18 cellular contexts compared by ENCODE assay signal in the genomic region with DNA sequence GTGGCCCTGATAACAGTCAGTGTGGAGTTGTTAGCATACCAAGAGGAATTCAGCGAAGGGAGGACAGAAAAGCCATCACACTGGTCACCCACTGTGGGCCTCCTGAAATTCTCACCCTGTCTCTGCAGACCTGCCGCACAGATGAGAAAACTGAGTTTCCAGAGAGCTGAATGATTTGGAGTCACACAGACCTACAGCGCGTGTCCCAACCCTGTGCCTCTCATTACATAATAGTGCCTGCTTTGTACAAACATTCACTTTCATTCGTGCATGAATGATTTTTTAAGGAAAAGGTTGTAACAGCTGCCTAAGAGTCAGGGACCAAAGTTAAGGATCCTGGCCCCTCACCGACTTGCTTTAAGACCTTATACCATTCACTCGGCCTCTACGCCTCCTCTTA.
DNase-seq lines count a peak whose midpoint lies in the region; ATAC-seq, FAIRE-seq and TF ChIP-seq lines count a peak whose summit lies in the region.
"Had no signal": no experiment of that assay in that cellular context is flagged by ENCODE, and none has a peak within 500 bp of the region (broad histone marks: within the 10 kb centered on the region; RNA-seq: fewer than 3 reads in every experiment).

No MANE protein-coding gene starts in this region.

- CTCF ChIA-PET in HepG2 (lab: Yijun Ruan, JAX; ENCODE audit: low intra/inter-chr PET ratio, low total read pairs): no interaction called here

- intact Hi-C loops in HepG2 (cut with micrococcal nuclease; ENCODE audit: unreplicated experiment): no loop called here

- H3K4me3 ChIP-seq in liver (ENCODE audit: low read depth in 1 of 3, low read length in 3 of 3) (no peak overlapping the region), HepG2 (replicated peaks in 1 of 3; ENCODE audit: insufficient read depth in 1 of 3, low read depth in 2 of 3, low read length in 3 of 3) (no peak overlapping the region), right atrium auricular region (no peak overlapping the region), skeletal muscle satellite cell (ENCODE audit: low read length) (no peak overlapping the region)
- H3K4me3 ChIP-seq: A549, Peyer's patch had no signal

- H2AFZ ChIP-seq in HepG2 (ENCODE audit: low read length): no peak overlapping the region

- H3K4me1 ChIP-seq in liver (ENCODE audit: control insufficient read depth in 4 of 4, insufficient read depth in 4 of 4, low read length in 3 of 4) (no peaks in the 10 kb centered on the region), HepG2 (ENCODE audit: insufficient read depth, low read length) (no peaks in the 10 kb centered on the region), right atrium auricular region (peaks cover 0 to 22% of the 10 kb centered on the region in 2 donors), skeletal muscle satellite cell (ENCODE audit: control insufficient read depth, insufficient read depth, low read length) (peaks cover 34% of the 10 kb centered on the region)
- H3K4me1 ChIP-seq: A549, Peyer's patch had no signal

- H3K9me3 ChIP-seq in liver (ENCODE audit: control insufficient read depth in 4 of 4, low read length in 3 of 4) (no peaks in the 10 kb centered on the region), HepG2 (ENCODE audit: low read length) (no peaks in the 10 kb centered on the region), right atrium auricular region (no peaks in the 10 kb centered on the region), skeletal muscle satellite cell (replicated peaks; ENCODE audit: low read length) (no peaks in the 10 kb centered on the region)
- H3K9me3 ChIP-seq: A549, Peyer's patch had no signal

- H3K9ac ChIP-seq in liver (ENCODE audit: low read depth in 1 of 2, low read length in 2 of 2) (no peak overlapping the region), HepG2 (ENCODE audit: insufficient read depth, low read depth, low read length) (no peak overlapping the region), skeletal muscle satellite cell (ENCODE audit: low read depth, low read length) (peak overlapping the region; percentile 50)

- no peak for TF ChIP-seq EP300 in HepG2 (IDR thresholded peaks at IDR 0.05; ENCODE audit: low read depth in 2 of 2, low read length in 2 of 2)
- no peak for TF ChIP-seq EP300 in HepG2 (CRISPR knock-in tag; IDR thresholded peaks at IDR 0.05; ENCODE audit: borderline replicate concordance)

- no peaks in the 10 kb centered on the region for H3K36me3 ChIP-seq in liver (ENCODE audit: control insufficient read depth in 4 of 4, insufficient read depth in 3 of 4, low read depth in 1 of 4, low read length in 3 of 4)
- H3K36me3 ChIP-seq in HepG2 (replicated peaks in 1 of 2; ENCODE audit: control insufficient read depth in 1 of 2, insufficient read depth in 2 of 2, low read length in 2 of 2): no peaks in the 10 kb centered on the region
- H3K36me3 ChIP-seq in right atrium auricular region: no peaks in the 10 kb centered on the region
- H3K36me3 ChIP-seq in skeletal muscle satellite cell (ENCODE audit: insufficient read depth, low read length): no peaks in the 10 kb centered on the region
- H3K36me3 ChIP-seq: Peyer's patch had no signal

- in situ Hi-C loops in HepG2 (cut with HindIII; ENCODE audit: extremely low pct_ligation_motif_present, low pct_unique_long_range_greater_than_20kb): no loop called here
- in situ Hi-C loops in G401 (cut with HindIII; ENCODE audit: low sequenced_read_pairs): no loop called here

- H3K4me2 ChIP-seq in HepG2 (ENCODE audit: low read depth, low read length) (no peak overlapping the region), skeletal muscle satellite cell (ENCODE audit: low read length) (no peak overlapping the region)
- H3K4me2 ChIP-seq: A549 had no signal

- H3K27me3 ChIP-seq in liver (ENCODE audit: control insufficient read depth in 4 of 4, insufficient read depth in 4 of 4, low read length in 3 of 4) (no peaks in the 10 kb centered on the region), HepG2 (ENCODE audit: control insufficient read depth in 1 of 2, insufficient read depth in 2 of 2, low read length in 2 of 2) (peaks cover 13 to 52% of the 10 kb centered on the region in 2 experiments), right atrium auricular region (no peaks in the 10 kb centered on the region), skeletal muscle satellite cell (ENCODE audit: control insufficient read depth, insufficient read depth, low read length) (no peaks in the 10 kb centered on the region)
- H3K27me3 ChIP-seq: Peyer's patch had no signal

- no peak for FAIRE-seq in HepG2 (lab: Jason Lieb, UNC)
- FAIRE-seq: A549, TTC549 had no signal

- no peaks in the 10 kb centered on the region for H4K20me1 ChIP-seq in HepG2 (ENCODE audit: insufficient read depth, low read length)

- DNase-seq in HepG2 (ENCODE audit: low spot score) (no peak), right atrium auricular region (ENCODE audit: low spot score) (no peak), NCI-H146 treated with DMSO at 0.1 percent for 48 hours (lab: John Stamatoyannopoulos, UW; ENCODE audit: unreplicated experiment) (no peak), G401 (ENCODE audit: low spot score) (no peak), NK-92 (lab: John Stamatoyannopoulos, UW; ENCODE audit: unreplicated experiment) (no peak)
- DNase-seq: activated CD4-positive, alpha-beta T cell treated with anti-CD3 and anti-CD28 coated beads, Interleukin-2, amount 10 ng/mL, durations not matched to agents 7 days and 5 days; activated naive CD4-positive, alpha-beta T cell treated with anti-CD3 and anti-CD28 coated beads for 36 hours; DMS79 treated with DMSO at 0.1 percent for 48 hours; immature natural killer cell; NCI-H1105; Peyer's patch had no signal

- no peak for TF ChIP-seq RAD21 in liver (IDR thresholded peaks at IDR 0.05)
- no peak for TF ChIP-seq RAD21 in HepG2 (CRISPR knock-in tag; IDR thresholded peaks at IDR 0.05)

- 80% methylated on average over 8 of the region's 8 CpGs for WGBS in liver
- 34% methylated on average over 8 of the region's 8 CpGs for WGBS in HepG2 (ENCODE audit: low lambda C conversion rate)

- no TSS peak for BruUV-seq in HepG2 (replicated peaks; lab: Mats Ljungman, UMichigan)

- POLR2A ChIA-PET in HepG2 (lab: Yijun Ruan, JAX): no interaction called here

- ATAC-seq in HepG2 (no peak), GM18498 (IDR thresholded peaks at IDR 0.05; ENCODE audit: unreplicated experiment) (no peak)
- ATAC-seq: A549, HCT116 had no signal

- TF ChIP-seq CTCF in liver (IDR thresholded peaks at IDR 0.05; ENCODE audit: low read depth, low read length, missing input control) (no peak), HepG2 (CRISPR knock-in tag; IDR thresholded peaks at IDR 0.05) (no peak), right atrium auricular region (IDR thresholded peaks at IDR 0.05) (no peak)

- TF ChIP-seq POLR2A in HepG2 (IDR thresholded peaks at IDR 0.05; ENCODE audit: insufficient read depth in 1 of 2, low read depth in 2 of 2, low read length in 2 of 2): no peak

- H3K27ac ChIP-seq in liver (ENCODE audit: low read depth in 1 of 2, low read length in 2 of 2) (peak overlapping the region; percentile 19 to 52), HepG2 (ENCODE audit: extremely low read length, insufficient read depth, low read length) (no peak overlapping the region), right atrium auricular region (peak overlapping the region; percentile 53 to 64)
- H3K27ac ChIP-seq: A549, epithelial cell of prostate had no signal

- no peaks in the 10 kb centered on the region for H3K79me2 ChIP-seq in HepG2 (ENCODE audit: insufficient read depth, low read length)

TF ChIP-seq in liver, 16 proteins besides CTCF, POLR2A, EP300 and RAD21 (continues in another document):
- no peak for TF ChIP-seq HNF4A (conservative IDR thresholded peaks at IDR 0.05)
- TF ChIP-seq JUND (IDR thresholded peaks at IDR 0.05): no peak
- TF ChIP-seq GABPA (IDR thresholded peaks at IDR 0.05 in 1 of 2, conservative IDR thresholded peaks at IDR 0.05 in 1 of 2): no peak
- no peak for TF ChIP-seq FOXA2 (IDR thresholded peaks at IDR 0.05)
- no peak for TF ChIP-seq ZBTB33 (IDR thresholded peaks at IDR 0.05)
- TF ChIP-seq YY1 (IDR thresholded peaks at IDR 0.05): no peak

TF ChIP-seq in HepG2, 621 proteins besides CTCF, POLR2A, EP300 and RAD21:
- TF ChIP-seq HMGA1 (CRISPR knock-in tag; conservative IDR thresholded peaks at IDR 0.05) (no peak), PREB (CRISPR knock-in tag; IDR thresholded peaks at IDR 0.05) (no peak), MXI1 (IDR thresholded peaks at IDR 0.05; ENCODE audit: borderline replicate concordance, low read depth, low read length) (no peak), REPIN1 (CRISPR knock-in tag; IDR thresholded peaks at IDR 0.05; ENCODE audit: borderline replicate concordance, low read depth) (no peak), KDM6A (CRISPR knock-in tag; IDR thresholded peaks at IDR 0.05; ENCODE audit: low read depth) (no peak), ZNF562 (CRISPR knock-in tag; IDR thresholded peaks at IDR 0.05; ENCODE audit: borderline replicate concordance) (no peak), IKZF1 (IDR thresholded peaks at IDR 0.05) (no peak), JUNB (CRISPR knock-in tag; IDR thresholded peaks at IDR 0.05; ENCODE audit: borderline replicate concordance) (no peak), CEBPB (IDR thresholded peaks at IDR 0.05; ENCODE audit: borderline replicate concordance, low read depth, low read length) (no peak), WIZ (CRISPR knock-in tag; IDR thresholded peaks at IDR 0.05) (no peak), ZNF761 (CRISPR knock-in tag; conservative IDR thresholded peaks at IDR 0.05) (no peak), KLF15 (CRISPR knock-in tag; IDR thresholded peaks at IDR 0.05; ENCODE audit: borderline replicate concordance) (no peak), SRF (IDR thresholded peaks at IDR 0.05; ENCODE audit: low read depth, low read length) (no peak), THAP8 (CRISPR knock-in tag; IDR thresholded peaks at IDR 0.05; ENCODE audit: borderline replicate concordance) (no peak), GPN1 (CRISPR knock-in tag; IDR thresholded peaks at IDR 0.05; ENCODE audit: borderline replicate concordance) (no peak)
